14 cellular contexts compared by ENCODE assay signal in the genomic region with DNA sequence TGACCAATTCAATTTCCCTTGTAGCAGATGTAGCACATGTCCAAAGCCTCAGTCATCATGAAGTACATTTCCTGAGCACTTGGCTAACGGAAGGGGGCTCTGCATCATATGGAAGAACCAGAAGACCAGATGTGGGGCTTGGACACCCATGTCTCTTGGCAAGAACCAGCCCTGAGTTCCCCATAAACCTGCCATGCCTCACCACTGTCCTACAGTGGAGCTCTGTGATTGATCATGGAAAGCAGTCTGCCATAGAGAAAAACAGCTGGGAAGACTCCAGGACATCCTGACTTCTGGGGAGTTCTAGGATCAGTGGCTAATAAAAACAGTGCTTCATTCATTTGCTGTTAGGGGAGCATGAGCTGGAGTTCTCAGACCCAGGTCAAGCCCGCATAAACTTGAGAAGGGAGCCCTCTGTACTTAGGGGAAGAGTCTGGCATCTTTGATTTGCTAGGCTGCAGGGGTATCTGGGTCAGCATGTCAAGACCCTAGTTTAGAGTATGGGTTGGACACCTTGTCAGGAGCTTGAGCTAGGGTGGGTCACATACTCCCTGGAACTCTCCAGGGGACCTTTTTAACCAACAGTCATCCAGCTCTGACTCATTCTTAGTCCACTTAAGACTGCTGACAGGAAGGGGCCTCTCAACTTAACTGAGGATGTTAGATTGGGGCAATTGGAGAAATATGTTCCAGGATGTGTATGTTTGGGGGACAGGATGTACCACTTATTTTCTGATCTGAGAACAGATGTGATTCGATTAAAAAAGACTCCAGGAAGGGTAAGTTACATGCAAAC. TPM values are rescaled to one million over a fixed set of nuclear protein-coding genes. Genes with fewer than 3 reads are reported as not detected.
DNase-seq lines count a peak whose midpoint lies in the region; ATAC-seq and TF ChIP-seq lines count a peak whose summit lies in the region.
"Had no signal": no experiment of that assay in that cellular context is flagged by ENCODE, and none has a peak within 500 bp of the region (broad histone marks: within the 10 kb centered on the region; RNA-seq: fewer than 3 reads in every experiment).

No MANE protein-coding gene starts in this region.

- peak; percentile 75 for ATAC-seq in stimulated activated naive CD8-positive, alpha-beta T cell treated with anti-CD3 and anti-CD28 coated beads, Interleukin-15, amount 100 ng/mL, for 72 hours
- ATAC-seq in stimulated activated naive CD8-positive, alpha-beta T cell treated with anti-CD3 and anti-CD28 coated beads, Interleukin-15, Interleukin-2, amounts not matched to agents 100 U/mL and 50 U/mL, for 24 hours: no peak
- ATAC-seq in left colon: no peak
- no peak for ATAC-seq in HG03378 (IDR thresholded peaks at IDR 0.05; ENCODE audit: unreplicated experiment)
- no peak for ATAC-seq in HG02642 (IDR thresholded peaks at IDR 0.05; ENCODE audit: poor library complexity, unreplicated experiment)
- ATAC-seq: T-helper 17 cell had no signal

- peaks cover 9% of the 10 kb centered on the region for H3K27me3 Mint-ChIP-seq in stimulated activated naive CD8-positive, alpha-beta T cell treated with anti-CD3 and anti-CD28 coated beads, Interleukin-15, amount 100 ng/mL, for 72 hours

- DNase-seq in stimulated activated naive CD8-positive, alpha-beta T cell treated with anti-CD3 and anti-CD28 coated beads, Interleukin-15, amount 100 ng/mL, for 72 hours: no peak
- DNase-seq in stimulated activated naive CD8-positive, alpha-beta T cell treated with anti-CD3 and anti-CD28 coated beads, Interleukin-15, Interleukin-2, amounts not matched to agents 100 U/mL and 50 U/mL, for 24 hours: no peak
- DNase-seq in T1000 (lab: John Stamatoyannopoulos, UW) (peak; percentile 16), foreskin melanocyte (peak; percentile 60), left colon (no peak), GM13976 (ENCODE audit: low spot score) (no peak)
- DNase-seq: AML-193; effector CD4-positive, alpha-beta T cell; H9; left ventricle myocardium inferior; right lobe of liver; T-helper 17 cell had no signal

- H3K9me3 Mint-ChIP-seq in stimulated activated naive CD8-positive, alpha-beta T cell treated with anti-CD3 and anti-CD28 coated beads, Interleukin-15, amount 100 ng/mL, for 72 hours: no peaks in the 10 kb centered on the region

- peaks cover 14% of the 10 kb centered on the region for H3K4me1 Mint-ChIP-seq in stimulated activated naive CD8-positive, alpha-beta T cell treated with anti-CD3 and anti-CD28 coated beads, Interleukin-15, amount 100 ng/mL, for 72 hours

- no peak for TF ChIP-seq CTCF in GM13976 (IDR thresholded peaks at IDR 0.05; ENCODE audit: borderline replicate concordance, control extremely low read depth, extremely low read depth, insufficient read depth, missing control alignments)

- no peak overlapping the region for H3K27ac Mint-ChIP-seq in stimulated activated naive CD8-positive, alpha-beta T cell treated with anti-CD3 and anti-CD28 coated beads, Interleukin-15, amount 100 ng/mL, for 72 hours
- H3K27ac Mint-ChIP-seq: H9, T-helper 17 cell had no signal

- intact Hi-C loops in left colon (cut with DNase I, micrococcal nuclease): no loop called here

- H3K4me3 Mint-ChIP-seq in stimulated activated naive CD8-positive, alpha-beta T cell treated with anti-CD3 and anti-CD28 coated beads, Interleukin-15, amount 100 ng/mL, for 72 hours: no peak overlapping the region
- H3K4me3 Mint-ChIP-seq: H9, T-helper 17 cell had no signal

- in situ Hi-C loops in GM13976 (cut with MboI; ENCODE audit: low sequenced_read_pairs, unreplicated experiment): no loop called here

RNA-seq across cellular contexts. Expression of gene TRAM2, which starts 26.3 kb away (rescaled TPM):
- 10 to 100 TPM; 15.3 to 23.7 TPM for total RNA-seq in left colon

Comparison
In these comparisons a context has a peak if more than half of its experiments do, and no peak if none do; other contexts are left out.
1. DNase-seq: peak in T1000 (single experiment) and foreskin melanocyte (single experiment); none in stimulated activated naive CD8-positive, alpha-beta T cell treated with anti-CD3 and anti-CD28 coated beads, Interleukin-15, amount 100 ng/mL, for 72 hours (0 of 2), stimulated activated naive CD8-positive, alpha-beta T cell treated with anti-CD3 and anti-CD28 coated beads, Interleukin-15, Interleukin-2, amounts not matched to agents 100 U/mL and 50 U/mL, for 24 hours (single experiment), left colon (0 of 2) and GM13976 (single experiment).